Comparison of ENCODE assay signal across 19 cellular contexts in genomic region chr2:190842606-190843104, GRCh38. TPM values are rescaled to one million over a fixed set of nuclear protein-coding genes. Genes with fewer than 3 reads are reported as not detected.
A peak's percentile ranks its signal among the peaks of the same experiment; 100 is the strongest.
DNase-seq lines count a peak whose midpoint lies in the region; ATAC-seq lines count a peak whose summit lies in the region.
"Had no signal": no experiment of that assay in that cellular context is flagged by ENCODE, and none has a peak within 500 bp of the region (broad histone marks: within the 10 kb centered on the region; RNA-seq: fewer than 3 reads in every experiment).

No MANE protein-coding gene starts in this region.

- peak overlapping the region; percentile 12 for H3K4me3 Mint-ChIP-seq in activated naive CD4-positive, alpha-beta T cell treated with anti-CD3 and anti-CD28 coated beads, Interleukin-2, amount 50 U/mL, for 24 hours
- H3K4me3 Mint-ChIP-seq in stimulated activated effector memory CD8-positive, alpha-beta T cell treated with anti-CD3 and anti-CD28 coated beads, Interleukin-12 subunit alpha, Interleukin-12 subunit beta, amount 100 ng/mL, for 72 hours: peak overlapping the region; percentile 11

- no peaks in the 10 kb centered on the region for H3K79me2 ChIP-seq in Karpas-422 (ENCODE audit: low read length)

- no peaks in the 10 kb centered on the region for H3K9me3 ChIP-seq in Karpas-422 (ENCODE audit: low read length)
- H3K9me3 ChIP-seq: Caco-2, MG63 had no signal

- H2AFZ ChIP-seq in Karpas-422 (ENCODE audit: low read length): no peak overlapping the region

- H3K36me3 ChIP-seq in Karpas-422 (ENCODE audit: insufficient read depth, low read length): no peaks in the 10 kb centered on the region
- H3K36me3 ChIP-seq: MG63 had no signal

- ATAC-seq in stimulated activated effector memory CD8-positive, alpha-beta T cell treated with anti-CD3 and anti-CD28 coated beads, Interleukin-12 subunit alpha, Interleukin-12 subunit beta, amount 100 ng/mL, for 72 hours: no peak
- no peak for ATAC-seq in GM21576 (IDR thresholded peaks at IDR 0.05; ENCODE audit: unreplicated experiment)
- ATAC-seq: GM12878, HCT116 had no signal

- H4K20me1 ChIP-seq in Karpas-422 (ENCODE audit: insufficient read depth, low read depth, low read length): no peaks in the 10 kb centered on the region

- H3K27me3 Mint-ChIP-seq in activated naive CD4-positive, alpha-beta T cell treated with anti-CD3 and anti-CD28 coated beads, Interleukin-2, amount 50 U/mL, for 24 hours: no peaks in the 10 kb centered on the region

- H3K4me1 ChIP-seq in Karpas-422 (ENCODE audit: low read length): no peaks in the 10 kb centered on the region

- no peak for DNase-seq in activated naive CD4-positive, alpha-beta T cell treated with Interleukin-2 at 50 U/mL for 16 hours
- DNase-seq in Karpas-422: peak; percentile 16
- peak; percentile 52 for DNase-seq in cerebellum (ENCODE audit: low spot score)
- DNase-seq in stimulated activated effector memory CD8-positive, alpha-beta T cell treated with anti-CD3 and anti-CD28 coated beads, Interleukin-12 subunit alpha, Interleukin-12 subunit beta, amount 100 ng/mL, for 72 hours (ENCODE audit: low spot score in 2 of 2): no peak
- no peak for DNase-seq in HUDEP-2 (lab: John Stamatoyannopoulos, UW; ENCODE audit: unreplicated experiment in 76 of 76)
- DNase-seq: AML-193; Caco-2; KG1; MG63; NCI-H1092 treated with DMSO at 0.1 percent for 48 hours; NCI-H1694; NCI-H2107; NCI-H345; NCI-H526 treated with DMSO at 0.1 percent for 48 hours; NK-92 treated with Interleukin-12 subunit alpha and Interleukin-12 subunit beta, amount 100 ng/mL, for 24 hours had no signal

- peak overlapping the region; percentile 92 for H3K27ac Mint-ChIP-seq in activated naive CD4-positive, alpha-beta T cell treated with anti-CD3 and anti-CD28 coated beads, Interleukin-2, amount 50 U/mL, for 24 hours
- no peak overlapping the region for H3K27ac Mint-ChIP-seq in stimulated activated effector memory CD8-positive, alpha-beta T cell treated with anti-CD3 and anti-CD28 coated beads, Interleukin-12 subunit alpha, Interleukin-12 subunit beta, amount 100 ng/mL, for 72 hours

- H3K27ac ChIP-seq in Karpas-422 (ENCODE audit: low read length): no peak overlapping the region

- no peak overlapping the region for H3K9ac ChIP-seq in Karpas-422 (ENCODE audit: low read length)

- H3K9me2 ChIP-seq in Karpas-422 (replicated peaks; ENCODE audit: insufficient read depth, low read length): no peaks in the 10 kb centered on the region

- peaks cover 8% of the 10 kb centered on the region for H3K36me3 Mint-ChIP-seq in activated naive CD4-positive, alpha-beta T cell treated with anti-CD3 and anti-CD28 coated beads, Interleukin-2, amount 50 U/mL, for 24 hours
- peaks cover 10% of the 10 kb centered on the region for H3K36me3 Mint-ChIP-seq in stimulated activated effector memory CD8-positive, alpha-beta T cell treated with anti-CD3 and anti-CD28 coated beads, Interleukin-12 subunit alpha, Interleukin-12 subunit beta, amount 100 ng/mL, for 72 hours

- no peaks in the 10 kb centered on the region for H3K27me3 ChIP-seq in Karpas-422 (ENCODE audit: low read length)
- H3K27me3 ChIP-seq: MG63 had no signal

- H3K4me1 Mint-ChIP-seq in activated naive CD4-positive, alpha-beta T cell treated with anti-CD3 and anti-CD28 coated beads, Interleukin-2, amount 50 U/mL, for 24 hours: peaks cover 47% of the 10 kb centered on the region
- H3K4me1 Mint-ChIP-seq in stimulated activated effector memory CD8-positive, alpha-beta T cell treated with anti-CD3 and anti-CD28 coated beads, Interleukin-12 subunit alpha, Interleukin-12 subunit beta, amount 100 ng/mL, for 72 hours: peaks cover 26% of the 10 kb centered on the region

- H3K9me3 Mint-ChIP-seq in activated naive CD4-positive, alpha-beta T cell treated with anti-CD3 and anti-CD28 coated beads, Interleukin-2, amount 50 U/mL, for 24 hours: no peaks in the 10 kb centered on the region
- H3K9me3 Mint-ChIP-seq in stimulated activated effector memory CD8-positive, alpha-beta T cell treated with anti-CD3 and anti-CD28 coated beads, Interleukin-12 subunit alpha, Interleukin-12 subunit beta, amount 100 ng/mL, for 72 hours: no peaks in the 10 kb centered on the region

- no peak overlapping the region for H3K4me2 ChIP-seq in Karpas-422 (ENCODE audit: low read depth, low read length, poor library complexity, severe bottlenecking)

- no peak overlapping the region for H3K4me3 ChIP-seq in Karpas-422 (ENCODE audit: low read length)
- H3K4me3 ChIP-seq: GM12878, MG63 had no signal

RNA-seq across cellular contexts. Expression of gene GLS, which starts 38.0 kb away (rescaled TPM):
- total RNA-seq in Karpas-422 (2014; rRNA removed; shearing (Covaris generic); ENCODE audit: low replicate concordance): 159 and 283 TPM in 2 replicates
- total RNA-seq in cerebellum: 145 TPM

Comparison
In these comparisons a context has a peak if more than half of its experiments do, and no peak if none do; other contexts are left out.
1. DNase-seq: peak in Karpas-422 (single experiment) and cerebellum (single experiment); none in activated naive CD4-positive, alpha-beta T cell treated with Interleukin-2 at 50 U/mL for 16 hours (single experiment), stimulated activated effector memory CD8-positive, alpha-beta T cell treated with anti-CD3 and anti-CD28 coated beads, Interleukin-12 subunit alpha, Interleukin-12 subunit beta, amount 100 ng/mL, for 72 hours (0 of 2) and HUDEP-2 (0 of 76).